Comparison of ENCODE assay signal across 1 cellular context in genomic region chr1:213045321-213046226, GRCh38.
TF ChIP-seq lines count a peak whose summit lies in the region.
"Not testable (repeated sequence)": the region's sequence is repeated elsewhere in the genome, so short reads cannot be mapped to it uniquely, and the experiment has no call there.

No MANE protein-coding gene starts in this region.

TF ChIP-seq in K562, 482 proteins besides CTCF, POLR2A, EP300 and RAD21 (continued from another document and continues in another):
- TF ChIP-seq PBX2 (CRISPR knock-in tag; IDR thresholded peaks at IDR 0.05; ENCODE audit: low read depth); ATF1 (CRISPR knock-in tag; IDR thresholded peaks at IDR 0.05); CEBPG (CRISPR knock-in tag; IDR thresholded peaks at IDR 0.05); NR2C2 (CRISPR knock-in tag; IDR thresholded peaks at IDR 0.05); TOE1 (CRISPR knock-in tag; IDR thresholded peaks at IDR 0.05; ENCODE audit: borderline replicate concordance, low read depth): not testable (repeated sequence)
- peak; percentile 68 for TF ChIP-seq PBX2 (tag; conservative IDR thresholded peaks at IDR 0.05; ENCODE audit: low read depth)
- TF ChIP-seq NRF1 (conservative IDR thresholded peaks at IDR 0.05 in 1 of 2, IDR thresholded peaks at IDR 0.05 in 1 of 2) = 0 out of 4 replicates have a peak, but pooled peaks of 1 of the 2 experiments have one; percentile 31
- TF ChIP-seq PML (IDR thresholded peaks at IDR 0.05; ENCODE audit: low read length) = 0 out of 2 replicates have a peak, but pooled peaks have one; percentile 15
- TF ChIP-seq CBFA2T3 (IDR thresholded peaks at IDR 0.05) = peak; percentile 63
- peak; percentile 65; the same call in 1 of the 2 replicates for TF ChIP-seq RFX7 (CRISPR knock-in tag; IDR thresholded peaks at IDR 0.05)
- TF ChIP-seq ATF1 (tag; IDR thresholded peaks at IDR 0.05) = peak; percentile 81
- TF ChIP-seq SUPT5H (IDR thresholded peaks at IDR 0.05) = peak; percentile 57
- peak; percentile 49 to 64 for TF ChIP-seq FOXK2 (conservative IDR thresholded peaks at IDR 0.05 in 1 of 2, IDR thresholded peaks at IDR 0.05 in 1 of 2; ENCODE audit: low read depth in 2 of 2)
- peak in 1 of 2 experiments; percentile 17; a peak in 1 of 4 replicates for TF ChIP-seq CEBPG (tag; conservative IDR thresholded peaks at IDR 0.05 in 1 of 2, IDR thresholded peaks at IDR 0.05 in 1 of 2)
- TF ChIP-seq TAF7 (tag; IDR thresholded peaks at IDR 0.05) = peak; percentile 82
- TF ChIP-seq RBM25 (IDR thresholded peaks at IDR 0.05; ENCODE audit: low read depth, low read length, severe bottlenecking) = peak; percentile 38
- TF ChIP-seq ZSCAN29 (IDR thresholded peaks at IDR 0.05) = peak; percentile 45; the same call in 1 of the 2 replicates
- peak; percentile 80 for TF ChIP-seq MYC (IDR thresholded peaks at IDR 0.05; ENCODE audit: low read depth, low read length)
- TF ChIP-seq MYC (CRISPR knock-in tag; IDR thresholded peaks at IDR 0.05; ENCODE audit: borderline replicate concordance, low read depth) = peak; percentile 63; the same call in 1 of the 2 replicates
- peak; percentile 58; the same call in 1 of the 2 replicates for TF ChIP-seq ZBTB9 (CRISPR knock-in tag; IDR thresholded peaks at IDR 0.05)
- TF ChIP-seq ZKSCAN8 (CRISPR knock-in tag; IDR thresholded peaks at IDR 0.05) = peak; percentile 52; the same call in 1 of the 2 replicates
- TF ChIP-seq TBL1XR1 (IDR thresholded peaks at IDR 0.05; ENCODE audit: low read length in 2 of 2) = 0 out of 4 replicates have a peak, but pooled peaks of 1 of the 2 experiments have one; percentile 16
- peak; percentile 75; the same call in 1 of the 2 replicates for TF ChIP-seq ZNF830 (CRISPR knock-in tag; IDR thresholded peaks at IDR 0.05)
- 0 out of 2 replicates have a peak, but pooled peaks have one; percentile 10 for TF ChIP-seq KLF16 (IDR thresholded peaks at IDR 0.05)
- peak; percentile 45 for TF ChIP-seq CXXC5 (CRISPR knock-in tag; IDR thresholded peaks at IDR 0.05)
- TF ChIP-seq CHAMP1 (IDR thresholded peaks at IDR 0.05) = peak; percentile 80; the same call in 1 of the 2 replicates
- peak; percentile 69 for TF ChIP-seq PKNOX1 (IDR thresholded peaks at IDR 0.05)
- peak; percentile 72 for TF ChIP-seq GATA2 (CRISPR knock-in tag; IDR thresholded peaks at IDR 0.05)
- TF ChIP-seq ZBTB2 (IDR thresholded peaks at IDR 0.05) = peak; percentile 17; the same call in 1 of the 2 replicates
- TF ChIP-seq GATAD2B (IDR thresholded peaks at IDR 0.05; ENCODE audit: borderline replicate concordance) = peak; percentile 28; the same call in 1 of the 2 replicates
- peak; percentile 57 for TF ChIP-seq RBFOX2 (IDR thresholded peaks at IDR 0.05; ENCODE audit: low read depth, low read length)
- peak; percentile 46; the same call in 1 of the 2 replicates for TF ChIP-seq ZBTB17 (CRISPR knock-in tag; IDR thresholded peaks at IDR 0.05)
- peak; percentile 92 for TF ChIP-seq ZNF197 (CRISPR knock-in tag; IDR thresholded peaks at IDR 0.05; ENCODE audit: low read depth)
- peak in 1 of 2 experiments; percentile 7 for TF ChIP-seq E2F6 (IDR thresholded peaks at IDR 0.05; ENCODE audit: borderline replicate concordance in 1 of 2, extremely low read depth in 1 of 2, insufficient read depth in 1 of 2, insufficient read length in 1 of 2, low read depth in 1 of 2, low read length in 1 of 2, poor library complexity in 1 of 2, severe bottlenecking in 1 of 2)
- peak; percentile 29; the same call in 1 of the 2 replicates for TF ChIP-seq NKRF (IDR thresholded peaks at IDR 0.05; ENCODE audit: borderline replicate concordance)
- peak; percentile 58 for TF ChIP-seq TAF9B (IDR thresholded peaks at IDR 0.05; ENCODE audit: partially characterized antibody)
- peak; percentile 57 for TF ChIP-seq NR2C2 (tag; IDR thresholded peaks at IDR 0.05)
- peak; percentile 100 for TF ChIP-seq HDAC3 (IDR thresholded peaks at IDR 0.05; ENCODE audit: borderline replicate concordance, partially characterized antibody)
- 0 out of 2 replicates have a peak, but pooled peaks have one; percentile 13 for TF ChIP-seq TOE1 (IDR thresholded peaks at IDR 0.05; ENCODE audit: borderline replicate concordance)
- 0 out of 2 replicates have a peak, but pooled peaks have one; percentile 54 for TF ChIP-seq ERF (CRISPR knock-in tag; IDR thresholded peaks at IDR 0.05)
- TF ChIP-seq KAT7 (CRISPR knock-in tag; IDR thresholded peaks at IDR 0.05; ENCODE audit: borderline replicate concordance) = peak; percentile 47; the same call in 1 of the 2 replicates
- peak; percentile 10; the same call in 1 of the 2 replicates for TF ChIP-seq POLR2AphosphoS5 (IDR thresholded peaks at IDR 0.05; ENCODE audit: control insufficient read depth, insufficient read depth, low read depth, low read length)
- TF ChIP-seq POLR2G (IDR thresholded peaks at IDR 0.05; ENCODE audit: low read depth, low read length) = 0 out of 2 replicates have a peak, but pooled peaks have one; percentile 14
- peak; percentile 16; the same call in 1 of the 2 replicates for TF ChIP-seq KLF1 (tag; IDR thresholded peaks at IDR 0.05)
- TF ChIP-seq ZNF589 (CRISPR knock-in tag; IDR thresholded peaks at IDR 0.05; ENCODE audit: low read depth) = peak; percentile 82; the same call in 1 of the 2 replicates
